ENCODE assay signal across 27 cellular contexts in the genomic region with DNA sequence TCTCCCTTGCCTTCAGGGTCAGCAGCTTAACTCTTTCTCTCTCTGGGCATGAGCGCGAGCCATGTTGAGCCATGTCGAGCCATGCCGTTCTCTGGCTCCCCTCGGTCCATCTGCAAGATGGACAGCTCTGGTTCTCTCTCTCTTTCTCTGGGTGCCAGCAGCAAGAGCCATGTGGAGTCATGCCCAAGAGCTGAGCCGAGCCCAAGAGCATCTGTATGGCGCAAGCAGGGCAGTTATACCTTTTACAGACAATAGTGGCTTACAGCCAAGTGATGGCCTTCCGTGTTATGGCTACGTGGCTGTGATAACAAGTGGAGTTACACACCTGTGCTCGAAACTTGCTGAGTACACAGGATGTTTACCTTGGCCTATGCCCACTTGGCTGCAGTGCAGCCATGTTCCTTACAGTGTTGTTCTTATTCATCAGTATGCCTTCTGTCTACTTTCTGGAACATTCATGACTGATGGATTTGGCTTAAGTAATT.
DNase-seq lines count a peak whose midpoint lies in the region; ATAC-seq and TF ChIP-seq lines count a peak whose summit lies in the region.
"Had no signal": no experiment of that assay in that cellular context is flagged by ENCODE, and none has a peak within 500 bp of the region (broad histone marks: within the 10 kb centered on the region; RNA-seq: fewer than 3 reads in every experiment).

No MANE protein-coding gene starts in this region.

- no peak for TF ChIP-seq CTCF in C4-2B (conservative IDR thresholded peaks at IDR 0.05)
- no peak for TF ChIP-seq CTCF in VCaP (conservative IDR thresholded peaks at IDR 0.05)
- TF ChIP-seq CTCF in prostate gland (IDR thresholded peaks at IDR 0.05), result no peak

- H3K27ac ChIP-seq in C4-2B, result peak overlapping the region; percentile 51
- H3K27ac ChIP-seq in VCaP, result peak overlapping the region; percentile 74
- H3K27ac ChIP-seq in prostate gland, result peak overlapping the region; percentile 55 to 57
- H3K27ac ChIP-seq: epithelial cell of prostate, upper lobe of right lung had no signal

- peak; percentile 8 for DNase-seq in activated CD4-positive, alpha-beta memory T cell treated with anti-CD3 and anti-CD28 coated beads, Interleukin-2, amount 10 ng/mL, durations not matched to agents 7 days and 5 days
- DNase-seq in activated CD4-positive, alpha-beta memory T cell treated with anti-CD3 and anti-CD28 coated beads for 36 hours, result no peak
- DNase-seq in prostate gland (ENCODE audit: low spot score), result peak; percentile 68
- DNase-seq in occipital lobe (lab: John Stamatoyannopoulos, UW), result no peak
- DNase-seq: activated CD4-positive, alpha-beta T cell treated with anti-CD3 and anti-CD28 coated beads, Interleukin-2, amount 10 ng/mL, durations not matched to agents 7 days and 5 days; activated naive CD4-positive, alpha-beta T cell treated with anti-CD3 and anti-CD28 coated beads, Interleukin-2, amount 50 U/mL, for 16 hours; amygdala; CD4-positive, alpha-beta memory T cell; effector CD8-positive, alpha-beta T cell; HCEC 1CT; hippocampal formation; KG1; left colon; NCI-H2081 treated with DMSO at 0.1 percent for 48 hours; NCI-H446; NCI-H82; retina; small intestine; stimulated activated naive CD4-positive, alpha-beta T cell; T1000 had no signal

- no peak for TF ChIP-seq POLR2A in prostate gland (IDR thresholded peaks at IDR 0.05)

- POLR2A ChIA-PET in activated CD4-positive, alpha-beta memory T cell treated with anti-CD3 and anti-CD28 coated beads, Interleukin-2, amount 10 ng/mL, durations not matched to agents 7 days and 5 days (lab: Charles Lee), result no interaction called here
- POLR2A ChIA-PET in activated CD4-positive, alpha-beta memory T cell treated with anti-CD3 and anti-CD28 coated beads for 36 hours (lab: Charles Lee), result no interaction called here

- no peaks in the 10 kb centered on the region for H3K27me3 Mint-ChIP-seq in activated CD4-positive, alpha-beta memory T cell treated with anti-CD3 and anti-CD28 coated beads, Interleukin-2, amount 10 ng/mL, durations not matched to agents 7 days and 5 days
- H3K27me3 Mint-ChIP-seq in activated CD4-positive, alpha-beta memory T cell treated with anti-CD3 and anti-CD28 coated beads for 36 hours, result no peaks in the 10 kb centered on the region
- H3K27me3 Mint-ChIP-seq: activated CD4-positive, alpha-beta T cell treated with anti-CD3 and anti-CD28 coated beads, Interleukin-2, amount 10 ng/mL, durations not matched to agents 7 days and 5 days; CD4-positive, alpha-beta memory T cell had no signal

- 52% methylated on average over 10 of the region's 10 CpGs for WGBS in prostate gland

- no peaks in the 10 kb centered on the region for H3K4me1 Mint-ChIP-seq in activated CD4-positive, alpha-beta memory T cell treated with anti-CD3 and anti-CD28 coated beads, Interleukin-2, amount 10 ng/mL, durations not matched to agents 7 days and 5 days
- no peaks in the 10 kb centered on the region for H3K4me1 Mint-ChIP-seq in activated CD4-positive, alpha-beta memory T cell treated with anti-CD3 and anti-CD28 coated beads for 36 hours (ENCODE audit: low read depth)
- H3K4me1 Mint-ChIP-seq: activated CD4-positive, alpha-beta T cell treated with anti-CD3 and anti-CD28 coated beads, Interleukin-2, amount 10 ng/mL, durations not matched to agents 7 days and 5 days; CD4-positive, alpha-beta memory T cell; nephron had no signal

- no peak overlapping the region for H3K27ac Mint-ChIP-seq in activated CD4-positive, alpha-beta memory T cell treated with anti-CD3 and anti-CD28 coated beads, Interleukin-2, amount 10 ng/mL, durations not matched to agents 7 days and 5 days
- no peak overlapping the region for H3K27ac Mint-ChIP-seq in activated CD4-positive, alpha-beta memory T cell treated with anti-CD3 and anti-CD28 coated beads for 36 hours
- H3K27ac Mint-ChIP-seq: activated CD4-positive, alpha-beta T cell treated with anti-CD3 and anti-CD28 coated beads, Interleukin-2, amount 10 ng/mL, durations not matched to agents 7 days and 5 days; nephron had no signal

- peaks cover 5% of the 10 kb centered on the region for H3K9me3 Mint-ChIP-seq in activated CD4-positive, alpha-beta memory T cell treated with anti-CD3 and anti-CD28 coated beads, Interleukin-2, amount 10 ng/mL, durations not matched to agents 7 days and 5 days
- H3K9me3 Mint-ChIP-seq in activated CD4-positive, alpha-beta memory T cell treated with anti-CD3 and anti-CD28 coated beads for 36 hours, result peaks cover 10% of the 10 kb centered on the region
- H3K9me3 Mint-ChIP-seq: activated CD4-positive, alpha-beta T cell treated with anti-CD3 and anti-CD28 coated beads, Interleukin-2, amount 10 ng/mL, durations not matched to agents 7 days and 5 days had no signal

- H3K36me3 ChIP-seq in prostate gland, result no peaks in the 10 kb centered on the region
- H3K36me3 ChIP-seq: upper lobe of right lung had no signal

- no peaks in the 10 kb centered on the region for H3K4me1 ChIP-seq in prostate gland (replicated peaks)
- H3K4me1 ChIP-seq: upper lobe of right lung had no signal

- H3K36me3 Mint-ChIP-seq in activated CD4-positive, alpha-beta memory T cell treated with anti-CD3 and anti-CD28 coated beads, Interleukin-2, amount 10 ng/mL, durations not matched to agents 7 days and 5 days (ENCODE audit: low read depth), result no peaks in the 10 kb centered on the region
- H3K36me3 Mint-ChIP-seq in activated CD4-positive, alpha-beta memory T cell treated with anti-CD3 and anti-CD28 coated beads for 36 hours, result no peaks in the 10 kb centered on the region
- H3K36me3 Mint-ChIP-seq: CD4-positive, alpha-beta memory T cell had no signal

- ATAC-seq in GM18517 (IDR thresholded peaks at IDR 0.05; ENCODE audit: unreplicated experiment) (no peak), HG03196 (IDR thresholded peaks at IDR 0.05; ENCODE audit: unreplicated experiment) (no peak)
- ATAC-seq: left colon had no signal

- no peaks in the 10 kb centered on the region for H3K27me3 ChIP-seq in prostate gland (replicated peaks; ENCODE audit: insufficient read depth)
- H3K27me3 ChIP-seq: upper lobe of right lung had no signal

- CTCF ChIA-PET in activated CD4-positive, alpha-beta memory T cell treated with anti-CD3 and anti-CD28 coated beads, Interleukin-2, amount 10 ng/mL, durations not matched to agents 7 days and 5 days (lab: Charles Lee), result no interaction called here
- CTCF ChIA-PET in activated CD4-positive, alpha-beta memory T cell treated with anti-CD3 and anti-CD28 coated beads for 36 hours (lab: Charles Lee), result no interaction called here

- intact Hi-C loops in activated CD4-positive, alpha-beta memory T cell treated with anti-CD3 and anti-CD28 coated beads for 36 hours (cut with micrococcal nuclease), result no loop called here
- intact Hi-C loops in prostate gland (cut with DNase I), result no loop called here

- H3K9me3 ChIP-seq in prostate gland, result no peaks in the 10 kb centered on the region

- H3K4me3 ChIP-seq in prostate gland, result no peak overlapping the region
- H3K4me3 ChIP-seq: upper lobe of right lung had no signal

- no peak overlapping the region for H3K4me3 Mint-ChIP-seq in activated CD4-positive, alpha-beta memory T cell treated with anti-CD3 and anti-CD28 coated beads, Interleukin-2, amount 10 ng/mL, durations not matched to agents 7 days and 5 days
- H3K4me3 Mint-ChIP-seq in activated CD4-positive, alpha-beta memory T cell treated with anti-CD3 and anti-CD28 coated beads for 36 hours, result no peak overlapping the region
- H3K4me3 Mint-ChIP-seq: activated CD4-positive, alpha-beta T cell treated with anti-CD3 and anti-CD28 coated beads, Interleukin-2, amount 10 ng/mL, durations not matched to agents 7 days and 5 days; CD4-positive, alpha-beta memory T cell; nephron had no signal

Comparison
In these comparisons a context has a peak if more than half of its experiments do, and no peak if none do; other contexts are left out.
1. DNase-seq: peak in activated CD4-positive, alpha-beta memory T cell treated with anti-CD3 and anti-CD28 coated beads, Interleukin-2, amount 10 ng/mL, durations not matched to agents 7 days and 5 days (single experiment) and prostate gland (single experiment); none in activated CD4-positive, alpha-beta memory T cell treated with anti-CD3 and anti-CD28 coated beads for 36 hours (single experiment) and occipital lobe (single experiment).
2. Peak in every context shown above with its lines, with median percentiles within 50 percentile points of each other: H3K27ac ChIP-seq.